ENCODE assay signal across 1 cellular context in the genomic region with DNA sequence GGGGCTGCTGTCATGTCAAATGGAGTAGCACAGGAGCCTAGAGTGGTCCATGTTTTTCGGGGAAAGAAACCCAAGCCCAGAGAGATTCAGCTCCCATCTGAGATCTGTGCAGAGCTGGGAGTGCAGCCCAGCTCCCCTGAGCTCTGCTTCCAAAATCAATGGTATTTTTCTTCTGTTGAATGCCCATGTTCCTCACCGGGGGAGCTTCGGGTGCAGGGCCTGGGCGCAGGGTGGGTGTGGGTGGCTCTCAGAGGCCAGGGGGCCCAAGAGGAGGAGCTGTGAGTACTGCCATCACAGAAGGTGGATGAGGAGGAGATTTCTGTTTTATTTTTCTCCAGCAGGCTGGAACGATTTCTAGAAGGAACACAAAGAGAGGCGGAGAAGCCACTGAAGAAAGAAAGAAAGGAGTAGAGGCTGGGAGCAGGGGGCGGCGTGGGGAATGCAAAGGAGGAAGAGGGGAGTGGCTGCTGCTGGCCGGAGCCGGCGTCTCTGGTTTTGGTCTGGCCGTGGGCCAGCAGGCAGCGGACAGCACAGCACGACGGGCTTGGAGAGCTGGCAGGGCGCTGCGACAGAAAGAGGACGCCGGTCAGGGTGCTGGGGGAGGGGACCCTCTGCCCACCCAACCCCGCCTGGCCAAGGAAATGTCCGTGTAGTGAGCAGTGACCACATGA.
TF ChIP-seq lines count a peak whose summit lies in the region.

No MANE protein-coding gene starts in this region.

TF ChIP-seq in K562, 482 proteins besides CTCF, POLR2A, EP300 and RAD21 (continued from another document):
- TF ChIP-seq, protein P1, sequence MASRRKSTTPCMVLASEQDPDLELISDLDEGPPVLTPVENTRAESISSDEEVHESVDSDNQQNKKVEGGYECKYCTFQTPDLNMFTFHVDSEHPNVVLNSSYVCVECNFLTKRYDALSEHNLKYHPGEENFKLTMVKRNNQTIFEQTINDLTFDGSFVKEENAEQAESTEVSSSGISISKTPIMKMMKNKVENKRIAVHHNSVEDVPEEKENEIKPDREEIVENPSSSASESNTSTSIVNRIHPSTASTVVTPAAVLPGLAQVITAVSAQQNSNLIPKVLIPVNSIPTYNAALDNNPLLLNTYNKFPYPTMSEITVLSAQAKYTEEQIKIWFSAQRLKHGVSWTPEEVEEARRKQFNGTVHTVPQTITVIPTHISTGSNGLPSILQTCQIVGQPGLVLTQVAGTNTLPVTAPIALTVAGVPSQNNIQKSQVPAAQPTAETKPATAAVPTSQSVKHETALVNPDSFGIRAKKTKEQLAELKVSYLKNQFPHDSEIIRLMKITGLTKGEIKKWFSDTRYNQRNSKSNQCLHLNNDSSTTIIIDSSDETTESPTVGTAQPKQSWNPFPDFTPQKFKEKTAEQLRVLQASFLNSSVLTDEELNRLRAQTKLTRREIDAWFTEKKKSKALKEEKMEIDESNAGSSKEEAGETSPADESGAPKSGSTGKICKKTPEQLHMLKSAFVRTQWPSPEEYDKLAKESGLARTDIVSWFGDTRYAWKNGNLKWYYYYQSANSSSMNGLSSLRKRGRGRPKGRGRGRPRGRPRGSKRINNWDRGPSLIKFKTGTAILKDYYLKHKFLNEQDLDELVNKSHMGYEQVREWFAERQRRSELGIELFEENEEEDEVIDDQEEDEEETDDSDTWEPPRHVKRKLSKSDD (conservative IDR thresholded peaks at IDR 0.05; ENCODE audit: low read length) = no peak
- TF ChIP-seq ZNF212 (CRISPR knock-in tag; IDR thresholded peaks at IDR 0.05) (no peak), MEIS2 (IDR thresholded peaks at IDR 0.05; ENCODE audit: partially characterized antibody) (no peak), TRIM28 (IDR thresholded peaks at IDR 0.05) (no peak), SETDB1 (IDR thresholded peaks at IDR 0.05; ENCODE audit: low read length) (no peak), L3MBTL2 (IDR thresholded peaks at IDR 0.05) (0 out of 2 replicates have a peak, but pooled peaks have one; percentile 9), POLR2AphosphoS5 (IDR thresholded peaks at IDR 0.05; ENCODE audit: control insufficient read depth, insufficient read depth, low read depth, low read length) (no peak), HCFC1 (IDR thresholded peaks at IDR 0.05; ENCODE audit: low read depth, low read length) (no peak), DNMT1 (IDR thresholded peaks at IDR 0.05) (no peak), GATAD2A (IDR thresholded peaks at IDR 0.05) (peak; percentile 71; the same call in 1 of the 2 replicates), ZNF232 (CRISPR knock-in tag; IDR thresholded peaks at IDR 0.05) (no peak), PPARD (CRISPR knock-in tag; IDR thresholded peaks at IDR 0.05) (no peak), HLTF (IDR thresholded peaks at IDR 0.05) (no peak), NR3C1 (CRISPR knock-in tag; IDR thresholded peaks at IDR 0.05) (no peak), NFE2 (IDR thresholded peaks at IDR 0.05; ENCODE audit: low read depth) (no peak), FOXA1 (IDR thresholded peaks at IDR 0.05; ENCODE audit: borderline replicate concordance) (no peak), KLF1 (tag; IDR thresholded peaks at IDR 0.05) (no peak), CHD1 (IDR thresholded peaks at IDR 0.05; ENCODE audit: low read length) (no peak), NCOA6 (IDR thresholded peaks at IDR 0.05) (no peak), GTF2E2 (tag; IDR thresholded peaks at IDR 0.05) (no peak), BCOR (IDR thresholded peaks at IDR 0.05) (peak; percentile 30; the same call in 1 of the 2 replicates), ZNF263 (CRISPR knock-in tag; IDR thresholded peaks at IDR 0.05; ENCODE audit: borderline replicate concordance) (no peak), ZNF445 (CRISPR knock-in tag; IDR thresholded peaks at IDR 0.05; ENCODE audit: low read depth) (no peak), POLR2G (IDR thresholded peaks at IDR 0.05; ENCODE audit: low read depth, low read length) (peak; percentile 37; the same call in 1 of the 2 replicates), CXXC5 (CRISPR knock-in tag; IDR thresholded peaks at IDR 0.05) (peak; percentile 50), ZNF785 (CRISPR knock-in tag; IDR thresholded peaks at IDR 0.05) (no peak), DMBX1 (CRISPR knock-in tag; IDR thresholded peaks at IDR 0.05; ENCODE audit: borderline replicate concordance) (no peak), FOXJ3 (CRISPR knock-in tag; IDR thresholded peaks at IDR 0.05) (no peak)
- TF ChIP-seq, protein P2, sequence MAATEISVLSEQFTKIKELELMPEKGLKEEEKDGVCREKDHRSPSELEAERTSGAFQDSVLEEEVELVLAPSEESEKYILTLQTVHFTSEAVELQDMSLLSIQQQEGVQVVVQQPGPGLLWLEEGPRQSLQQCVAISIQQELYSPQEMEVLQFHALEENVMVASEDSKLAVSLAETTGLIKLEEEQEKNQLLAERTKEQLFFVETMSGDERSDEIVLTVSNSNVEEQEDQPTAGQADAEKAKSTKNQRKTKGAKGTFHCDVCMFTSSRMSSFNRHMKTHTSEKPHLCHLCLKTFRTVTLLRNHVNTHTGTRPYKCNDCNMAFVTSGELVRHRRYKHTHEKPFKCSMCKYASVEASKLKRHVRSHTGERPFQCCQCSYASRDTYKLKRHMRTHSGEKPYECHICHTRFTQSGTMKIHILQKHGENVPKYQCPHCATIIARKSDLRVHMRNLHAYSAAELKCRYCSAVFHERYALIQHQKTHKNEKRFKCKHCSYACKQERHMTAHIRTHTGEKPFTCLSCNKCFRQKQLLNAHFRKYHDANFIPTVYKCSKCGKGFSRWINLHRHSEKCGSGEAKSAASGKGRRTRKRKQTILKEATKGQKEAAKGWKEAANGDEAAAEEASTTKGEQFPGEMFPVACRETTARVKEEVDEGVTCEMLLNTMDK (IDR thresholded peaks at IDR 0.05; ENCODE audit: borderline replicate concordance, insufficient read depth, low read depth, low read length, poor library complexity, severe bottlenecking) = no peak
- TF ChIP-seq, protein P3, sequence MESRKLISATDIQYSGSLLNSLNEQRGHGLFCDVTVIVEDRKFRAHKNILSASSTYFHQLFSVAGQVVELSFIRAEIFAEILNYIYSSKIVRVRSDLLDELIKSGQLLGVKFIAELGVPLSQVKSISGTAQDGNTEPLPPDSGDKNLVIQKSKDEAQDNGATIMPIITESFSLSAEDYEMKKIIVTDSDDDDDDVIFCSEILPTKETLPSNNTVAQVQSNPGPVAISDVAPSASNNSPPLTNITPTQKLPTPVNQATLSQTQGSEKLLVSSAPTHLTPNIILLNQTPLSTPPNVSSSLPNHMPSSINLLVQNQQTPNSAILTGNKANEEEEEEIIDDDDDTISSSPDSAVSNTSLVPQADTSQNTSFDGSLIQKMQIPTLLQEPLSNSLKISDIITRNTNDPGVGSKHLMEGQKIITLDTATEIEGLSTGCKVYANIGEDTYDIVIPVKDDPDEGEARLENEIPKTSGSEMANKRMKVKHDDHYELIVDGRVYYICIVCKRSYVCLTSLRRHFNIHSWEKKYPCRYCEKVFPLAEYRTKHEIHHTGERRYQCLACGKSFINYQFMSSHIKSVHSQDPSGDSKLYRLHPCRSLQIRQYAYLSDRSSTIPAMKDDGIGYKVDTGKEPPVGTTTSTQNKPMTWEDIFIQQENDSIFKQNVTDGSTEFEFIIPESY (CRISPR knock-in tag; IDR thresholded peaks at IDR 0.05) = no peak
- TF ChIP-seq, protein P4, sequence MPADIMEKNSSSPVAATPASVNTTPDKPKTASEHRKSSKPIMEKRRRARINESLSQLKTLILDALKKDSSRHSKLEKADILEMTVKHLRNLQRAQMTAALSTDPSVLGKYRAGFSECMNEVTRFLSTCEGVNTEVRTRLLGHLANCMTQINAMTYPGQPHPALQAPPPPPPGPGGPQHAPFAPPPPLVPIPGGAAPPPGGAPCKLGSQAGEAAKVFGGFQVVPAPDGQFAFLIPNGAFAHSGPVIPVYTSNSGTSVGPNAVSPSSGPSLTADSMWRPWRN (IDR thresholded peaks at IDR 0.05; ENCODE audit: low read depth) = no peak
